8 cellular contexts compared by ENCODE assay signal in the genomic region with DNA sequence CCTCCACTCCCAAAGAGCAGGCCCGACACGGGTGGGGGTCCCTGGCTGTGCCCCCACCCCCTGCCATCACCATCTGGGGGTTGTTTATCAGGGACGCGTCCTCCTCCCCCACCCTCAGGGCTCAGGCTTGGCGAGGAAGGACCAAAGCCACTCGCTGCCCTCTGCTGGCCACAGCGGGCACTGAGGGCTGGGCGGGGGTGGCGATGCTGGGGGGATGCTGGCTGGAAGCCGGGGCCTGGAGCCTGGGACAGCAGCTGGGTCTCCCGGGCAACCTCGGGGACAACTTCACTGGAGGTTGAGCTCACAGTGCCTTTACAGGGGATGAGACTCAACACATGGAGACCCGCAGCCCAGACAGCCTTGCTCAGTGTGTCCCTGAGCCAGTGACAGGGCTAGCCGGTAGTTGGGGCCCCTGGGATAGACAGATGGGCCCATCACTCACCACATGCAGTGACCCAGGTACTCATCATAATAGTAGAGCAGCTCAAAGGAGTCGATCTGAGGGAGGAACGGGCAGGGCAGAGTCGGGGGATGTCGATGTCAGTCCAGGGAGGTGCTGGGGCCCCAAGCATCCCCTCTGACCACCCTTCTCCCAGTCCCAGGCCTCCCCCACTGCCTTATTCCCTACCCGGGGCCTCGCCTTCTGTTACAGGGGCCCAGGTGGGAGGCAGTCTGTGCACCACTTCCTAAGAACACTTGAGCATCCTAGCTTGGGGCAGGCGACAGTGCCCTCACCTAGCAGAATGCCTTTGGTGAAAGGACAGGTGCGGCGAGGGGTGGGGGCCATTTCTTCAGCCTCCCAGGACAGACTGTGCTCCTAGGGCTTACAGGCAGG. TPM values are rescaled to one million over a fixed set of nuclear protein-coding genes. Genes with fewer than 3 reads are reported as not detected.
DNase-seq lines count a peak whose midpoint lies in the region; ATAC-seq and TF ChIP-seq lines count a peak whose summit lies in the region.

No MANE protein-coding gene starts in this region.

- H3K36me3 ChIP-seq in NT2/D1 (ENCODE audit: insufficient read depth, insufficient read length, low read length) = peaks cover 81% of the 10 kb centered on the region
- no peaks in the 10 kb centered on the region for H3K36me3 ChIP-seq in neutrophil
- H3K36me3 ChIP-seq in upper lobe of left lung = no peaks in the 10 kb centered on the region

- ATAC-seq in upper lobe of left lung (ENCODE audit: low FRiP score in 2 of 2) (peak; percentile 52 to 74), GM18858 (IDR thresholded peaks at IDR 0.05; ENCODE audit: unreplicated experiment) (no peak)

- peak; percentile 91 for TF ChIP-seq CTCF in fibroblast of villous mesenchyme (IDR thresholded peaks at IDR 0.05; ENCODE audit: insufficient read depth, low read depth, low read length)
- TF ChIP-seq CTCF in neutrophil (IDR thresholded peaks at IDR 0.05) = peak; percentile 85
- TF ChIP-seq CTCF in upper lobe of left lung (IDR thresholded peaks at IDR 0.05) = peak; percentile 78 to 89 (median 83)

- H3K27me3 ChIP-seq in NT2/D1 (ENCODE audit: insufficient read depth, insufficient read length) (no peaks in the 10 kb centered on the region), neutrophil (no peaks in the 10 kb centered on the region), upper lobe of left lung (no peaks in the 10 kb centered on the region)

- DNase-seq in NCI-H1417 (lab: John Stamatoyannopoulos, UW) = peak in 2 of 3 experiments; percentile 29 to 47
- no peak for DNase-seq in NCI-H1417 treated with DMSO at 0.1 percent for 48 hours (lab: John Stamatoyannopoulos, UW)
- DNase-seq in NT2/D1 (ENCODE audit: low read depth, low spot score) = peak; percentile 42
- peak; percentile 21 for DNase-seq in activated effector memory CD4-positive, alpha-beta T cell treated with Interleukin-2 at 50 U/mL for 16 hours
- peak; percentile 31 for DNase-seq in fibroblast of villous mesenchyme (ENCODE audit: low read depth)
- DNase-seq in upper lobe of left lung = peak; percentile 48 to 92

- no peak for TF ChIP-seq EP300 in upper lobe of left lung (IDR thresholded peaks at IDR 0.05)

- 64 to 80% methylated on average over 4 to 15 of the region's 23 CpGs for WGBS in upper lobe of left lung, 2 donors

- H3K4me1 ChIP-seq in NT2/D1 (ENCODE audit: insufficient read depth, insufficient read length) = peaks cover 23% of the 10 kb centered on the region
- H3K4me1 ChIP-seq in neutrophil (ENCODE audit: control insufficient read depth in 1 of 2, insufficient read depth in 1 of 2, low read depth in 1 of 2, low read length in 1 of 2) = peaks cover 55 to 59% of the 10 kb centered on the region in 2 experiments
- H3K4me1 ChIP-seq in upper lobe of left lung = peaks cover 8 to 35% (median 9%) of the 10 kb centered on the region in 4 donors

- no peak overlapping the region for H3K4me3 ChIP-seq in NT2/D1 (ENCODE audit: insufficient read length, low read depth)
- peak overlapping the region; percentile 9 for H3K4me3 ChIP-seq in fibroblast of villous mesenchyme (ENCODE audit: low read depth, low read length)
- H3K4me3 ChIP-seq in neutrophil (ENCODE audit: low read depth in 1 of 2, low read length in 1 of 2) = no peak overlapping the region
- H3K4me3 ChIP-seq in upper lobe of left lung = no peak overlapping the region

- H3K27ac ChIP-seq in neutrophil = no peak overlapping the region
- no peak overlapping the region for H3K27ac ChIP-seq in upper lobe of left lung

- TF ChIP-seq POLR2A in upper lobe of left lung (IDR thresholded peaks at IDR 0.05) = no peak

- H3K9me3 ChIP-seq in NT2/D1 (ENCODE audit: insufficient read depth, low read length) (no peaks in the 10 kb centered on the region), neutrophil (no peaks in the 10 kb centered on the region), upper lobe of left lung (no peaks in the 10 kb centered on the region)

- peak overlapping the region; percentile 6 for H3K9ac ChIP-seq in NT2/D1 (ENCODE audit: insufficient read length, low read depth)

RNA-seq across cellular contexts. Expression of a gene that starts 5.9 kb away (rescaled TPM):
- 1.7 and 1.9 TPM in 2 replicates for total RNA-seq in fibroblast of villous mesenchyme
- total RNA-seq in upper lobe of left lung = 10 to 100 TPM in 2 of 6 donors, 1 to 10 TPM in 4; 3.6 to 33.7 (median 7.0) TPM

RNA-seq across cellular contexts. Expression of a gene that starts 18.5 kb away (rescaled TPM):
- total RNA-seq in fibroblast of villous mesenchyme (15.8 and 16.8 TPM in 2 replicates), upper lobe of left lung (10 to 100 TPM; 19.4 to 48.3 (median 28.7) TPM)
